Comparison of ENCODE assay signal across 15 cellular contexts in genomic region chr10:43261578-43261965, GRCh38.
"Had no signal": no experiment of that assay in that cellular context is flagged by ENCODE, and none has a peak within 500 bp of the region (broad histone marks: within the 10 kb centered on the region; RNA-seq: fewer than 3 reads in every experiment).

No MANE protein-coding gene starts in this region.

- H3K27me3 ChIP-seq: right atrium auricular region had no signal

- H3K4me1 ChIP-seq: adrenal gland, lower lobe of right lung had no signal

- H3K27ac ChIP-seq: adrenal gland, esophagus muscularis mucosa, lower lobe of right lung, right atrium auricular region, skin epidermis, suprapubic skin, WERI-Rb-1 had no signal

- H3K4me3 ChIP-seq: adrenal gland, esophagus muscularis mucosa, lower lobe of right lung, right atrium auricular region, skin epidermis, suprapubic skin had no signal

- DNase-seq: activated CD4-positive, alpha-beta memory T cell treated with anti-CD3 and anti-CD28 coated beads for 36 hours; activated CD4-positive, alpha-beta T cell treated with anti-CD3 and anti-CD28 coated beads for 36 hours; activated T-cell treated with anti-CD3 and anti-CD28 coated beads, Interleukin-2, amount 50 U/mL, for 48 hours; hippocampal formation; immature natural killer cell; lower lobe of right lung; stimulated activated CD4-positive, alpha-beta T cell treated with anti-CD3 and anti-CD28 coated beads, Interleukin-4, amount 100 ng/mL, for 4 hours; stimulated activated CD8-positive, alpha-beta memory T cell treated with anti-CD3 and anti-CD28 coated beads, Interleukin-4, amount 100 ng/mL, for 48 hours; WERI-Rb-1 had no signal

- FAIRE-seq: colon had no signal

- H3K36me3 ChIP-seq: adrenal gland, esophagus muscularis mucosa, lower lobe of right lung, right atrium auricular region, suprapubic skin, WERI-Rb-1 had no signal

- H3K9me3 ChIP-seq: adrenal gland, esophagus muscularis mucosa, lower lobe of right lung, right atrium auricular region, suprapubic skin had no signal
